In the genomic region with DNA sequence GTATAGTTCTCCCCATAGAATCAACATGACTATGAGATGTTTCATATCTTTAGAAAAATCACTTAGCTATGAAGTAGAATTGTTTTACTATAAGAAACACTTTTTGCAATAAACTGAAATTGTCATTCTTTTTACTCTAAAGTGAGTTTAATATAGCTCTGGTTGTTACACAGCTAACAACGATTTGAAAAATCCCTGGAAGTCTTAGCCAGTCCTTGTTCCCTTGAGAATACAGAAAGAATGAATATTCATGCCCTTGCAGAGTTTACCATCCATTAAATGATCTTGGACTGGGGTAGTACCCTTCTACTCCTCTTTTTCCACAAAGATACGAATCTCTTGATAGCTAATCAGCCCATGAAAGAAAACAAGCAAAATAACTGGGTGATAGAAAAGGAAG, we compare ENCODE assay signal across 19 cellular contexts.
DNase-seq lines count a peak whose midpoint lies in the region; ATAC-seq, FAIRE-seq and TF ChIP-seq lines count a peak whose summit lies in the region.
"Had no signal": no experiment of that assay in that cellular context is flagged by ENCODE, and none has a peak within 500 bp of the region (broad histone marks: within the 10 kb centered on the region; RNA-seq: fewer than 3 reads in every experiment).

No MANE protein-coding gene starts in this region.

- no peak overlapping the region for H3K27ac ChIP-seq in small intestine (ENCODE audit: low read depth in 1 of 2, low read length in 1 of 2)
- H3K27ac ChIP-seq: 22Rv1; BLaER1 treated with 17β-estradiol and CSF1 and Interleukin-3, amounts not matched to agents 10 nM and 100 nM; GM23248 had no signal

- H3K27ac Mint-ChIP-seq in stimulated activated memory B cell treated with anti-CD40 and anti-IgM and Interleukin-4, amounts not matched to agents 10 μg/mL and 1 μg/mL and 100 μg/mL, for 72 hours = no peak overlapping the region
- no peak overlapping the region for H3K27ac Mint-ChIP-seq in immature natural killer cell
- H3K27ac Mint-ChIP-seq: CD4-positive, alpha-beta T cell had no signal

- H3K9me3 ChIP-seq in small intestine (ENCODE audit: control insufficient read depth, low read depth) = no peaks in the 10 kb centered on the region
- H3K9me3 ChIP-seq: BLaER1 treated with 17β-estradiol and CSF1 and Interleukin-3, amounts not matched to agents 10 nM and 100 nM had no signal

- H3K27me3 ChIP-seq in small intestine (ENCODE audit: control insufficient read depth in 2 of 2, insufficient read depth in 2 of 2, low read length in 2 of 2) = no peaks in the 10 kb centered on the region
- H3K27me3 ChIP-seq: BLaER1 treated with 17β-estradiol and CSF1 and Interleukin-3, amounts not matched to agents 10 nM and 100 nM had no signal

- no peaks in the 10 kb centered on the region for H3K36me3 ChIP-seq in small intestine (ENCODE audit: control insufficient read depth in 2 of 2, insufficient read depth in 2 of 2, low read length in 2 of 2)

- no peaks in the 10 kb centered on the region for H3K4me1 Mint-ChIP-seq in stimulated activated memory B cell treated with anti-CD40 and anti-IgM and Interleukin-4, amounts not matched to agents 10 μg/mL and 1 μg/mL and 100 μg/mL, for 72 hours
- no peaks in the 10 kb centered on the region for H3K4me1 Mint-ChIP-seq in immature natural killer cell

- peaks cover 27% of the 10 kb centered on the region for H3K36me3 Mint-ChIP-seq in stimulated activated memory B cell treated with anti-CD40 and anti-IgM and Interleukin-4, amounts not matched to agents 10 μg/mL and 1 μg/mL and 100 μg/mL, for 72 hours
- H3K36me3 Mint-ChIP-seq in immature natural killer cell = peaks cover 18 to 34% (median 25%) of the 10 kb centered on the region in 3 donors

- DNase-seq in DMS 273 (lab: John Stamatoyannopoulos, UW; ENCODE audit: unreplicated experiment) (peak; percentile 0), DMS 273 treated with DMSO at 0.1 percent for 48 hours (lab: John Stamatoyannopoulos, UW) (no peak), cardiac fibroblast (ENCODE audit: low read depth in 2 of 2) (peak; percentile 5 to 40), fibroblast of the aortic adventitia (ENCODE audit: low read depth) (peak; percentile 51), small intestine (no peak), NK-92 (lab: John Stamatoyannopoulos, UW; ENCODE audit: unreplicated experiment) (no peak), immature natural killer cell (no peak)
- DNase-seq: Calu3; CD4-positive, alpha-beta T cell; GF-D8; GM23248; IMR-90 had no signal

- H3K4me3 ChIP-seq in cardiac fibroblast (replicated peaks in 1 of 2; ENCODE audit: low read depth in 2 of 2, low read length in 2 of 2) = no peak overlapping the region
- no peak overlapping the region for H3K4me3 ChIP-seq in fibroblast of the aortic adventitia (ENCODE audit: low read depth, low read length)
- no peak overlapping the region for H3K4me3 ChIP-seq in small intestine (ENCODE audit: low read depth in 1 of 2, low read length in 2 of 2)
- H3K4me3 ChIP-seq: BLaER1 treated with 17β-estradiol and CSF1 and Interleukin-3, amounts not matched to agents 10 nM and 100 nM; GM12878; GM23248 had no signal

- no peaks in the 10 kb centered on the region for H3K4me1 ChIP-seq in small intestine (ENCODE audit: control insufficient read depth in 2 of 2, insufficient read depth in 1 of 2, low read depth in 1 of 2, low read length in 1 of 2)

- no peak overlapping the region for H3K4me3 Mint-ChIP-seq in stimulated activated memory B cell treated with anti-CD40 and anti-IgM and Interleukin-4, amounts not matched to agents 10 μg/mL and 1 μg/mL and 100 μg/mL, for 72 hours
- no peak overlapping the region for H3K4me3 Mint-ChIP-seq in immature natural killer cell
- H3K4me3 Mint-ChIP-seq: CD4-positive, alpha-beta T cell had no signal

- 78 to 95% (median 92%) methylated on average over 2 of the region's 2 CpGs for WGBS in small intestine, 3 donors

- H3K27me3 Mint-ChIP-seq in stimulated activated memory B cell treated with anti-CD40 and anti-IgM and Interleukin-4, amounts not matched to agents 10 μg/mL and 1 μg/mL and 100 μg/mL, for 72 hours = no peaks in the 10 kb centered on the region
- H3K27me3 Mint-ChIP-seq in immature natural killer cell (ENCODE audit: low read depth in 3 of 3) = peaks cover 0 to 2% (median 0%) of the 10 kb centered on the region in 3 donors
- H3K27me3 Mint-ChIP-seq: CD4-positive, alpha-beta T cell had no signal

- no peak for ATAC-seq in stimulated activated memory B cell treated with anti-CD40 and anti-IgM and Interleukin-4, amounts not matched to agents 10 μg/mL and 1 μg/mL and 100 μg/mL, for 72 hours
- ATAC-seq: GM12878, HCT116 had no signal

- TF ChIP-seq CTCF in cardiac fibroblast (IDR thresholded peaks at IDR 0.05; ENCODE audit: low read depth, low read length) (no peak), fibroblast of the aortic adventitia (IDR thresholded peaks at IDR 0.05; ENCODE audit: insufficient read depth, low read length) (no peak)

- no peaks in the 10 kb centered on the region for H3K9me3 Mint-ChIP-seq in stimulated activated memory B cell treated with anti-CD40 and anti-IgM and Interleukin-4, amounts not matched to agents 10 μg/mL and 1 μg/mL and 100 μg/mL, for 72 hours
- no peaks in the 10 kb centered on the region for H3K9me3 Mint-ChIP-seq in immature natural killer cell
- H3K9me3 Mint-ChIP-seq: CD4-positive, alpha-beta T cell had no signal

- peak; percentile 94 for FAIRE-seq in small intestine (lab: Jason Lieb, UNC)
- FAIRE-seq: GM12878, GM18507, H54 had no signal

Comparison
In these comparisons a context has a peak if more than half of its experiments do, and no peak if none do; other contexts are left out.
1. DNase-seq: peak in DMS 273 (single experiment), cardiac fibroblast (2 of 2) and fibroblast of the aortic adventitia (single experiment); none in DMS 273 treated with DMSO at 0.1 percent for 48 hours (single experiment), small intestine (single experiment), NK-92 (single experiment) and immature natural killer cell (0 of 3).